In the genomic region with DNA sequence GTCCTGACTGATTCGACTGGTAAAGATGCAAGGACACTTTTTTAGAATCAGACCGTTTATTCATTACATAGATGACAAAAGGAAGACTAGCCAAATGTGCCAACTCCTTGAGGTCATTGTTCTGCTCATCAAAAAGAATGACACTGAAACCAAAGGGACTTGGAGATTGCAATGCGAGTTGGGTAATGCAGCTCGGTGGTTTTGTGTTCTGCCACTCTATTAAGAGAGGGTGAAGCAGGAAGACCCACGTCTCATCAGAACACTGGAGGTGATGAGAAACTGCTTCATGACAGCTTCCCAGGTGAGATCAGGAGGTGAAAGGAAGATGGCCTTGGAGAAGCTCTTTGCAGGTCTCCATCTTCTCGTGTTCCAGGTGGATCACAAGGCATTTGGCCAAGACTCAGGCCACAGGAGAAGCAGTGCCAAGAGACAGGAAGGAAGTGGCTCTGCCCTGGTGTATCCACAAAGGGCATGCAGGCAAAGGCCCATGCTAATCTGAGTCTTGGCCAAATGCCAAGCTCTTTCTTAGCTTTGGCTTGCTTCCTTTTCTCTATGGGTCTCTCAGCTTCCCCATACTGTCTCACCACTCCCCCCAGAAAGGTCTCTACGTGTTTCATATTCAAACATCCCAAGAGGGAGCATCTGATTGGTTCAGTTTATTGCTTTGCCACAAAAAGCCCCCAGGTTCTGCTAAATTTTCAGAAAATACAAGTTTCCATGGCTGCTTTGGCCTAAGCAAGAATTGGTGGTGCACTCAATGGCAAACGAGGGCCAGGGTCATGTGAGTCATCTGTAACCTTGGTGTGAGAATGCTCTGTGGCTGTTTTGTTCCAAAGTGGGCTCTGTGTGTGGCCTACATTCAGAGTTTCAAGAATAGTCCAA, we compare ENCODE assay signal across 10 cellular contexts. TPM values are rescaled to one million over a fixed set of nuclear protein-coding genes. Genes with fewer than 3 reads are reported as not detected.
DNase-seq lines count a peak whose midpoint lies in the region; ATAC-seq and TF ChIP-seq lines count a peak whose summit lies in the region.
"Had no signal": no experiment of that assay in that cellular context is flagged by ENCODE, and none has a peak within 500 bp of the region (broad histone marks: within the 10 kb centered on the region; RNA-seq: fewer than 3 reads in every experiment).

No MANE protein-coding gene starts in this region.

- CTCF ChIA-PET in CD8-positive, alpha-beta T cell (lab: Charles Lee): interaction anchor here (1.7 to 2.0 kb wide), 2 partner anchors 9 to 282 kb away, joined by 3 to 6 read pairs; no protein-coding TSS in a partner anchor

- DNase-seq in CD8-positive, alpha-beta T cell: peak in 4 of 7 experiments; percentile 21 to 69 (median 29)
- DNase-seq in KBM-7: peak; percentile 90
- no peak for DNase-seq in activated T-cell treated with anti-CD3 and anti-CD28 coated beads, Interleukin-2, amount 50 U/mL, for 4 hours
- DNase-seq in naive thymus-derived CD8-positive, alpha-beta T cell: peak in 7 of 10 donors; percentile 35 to 67 (median 46)
- DNase-seq in DMS53 (lab: John Stamatoyannopoulos, UW): no peak
- DNase-seq in H4 (ENCODE audit: low spot score): no peak
- no peak for DNase-seq in activated CD4-positive, CD25-positive, alpha-beta regulatory T cell treated with anti-CD3 and anti-CD28 coated beads, Interleukin-2, amount 50 U/mL, for 72 hours

- no peak for TF ChIP-seq CTCF in CD8-positive, alpha-beta T cell (IDR thresholded peaks at IDR 0.05)

- peak; percentile 18 for ATAC-seq in CD8-positive, alpha-beta T cell
- peak; percentile 50 for ATAC-seq in GM19438 (IDR thresholded peaks at IDR 0.05; ENCODE audit: low read depth, unreplicated experiment)
- ATAC-seq in activated T-cell treated with anti-CD3 and anti-CD28 coated beads, Interleukin-2, amount 50 U/mL, for 4 hours: peak; percentile 47 to 48
- ATAC-seq in naive thymus-derived CD8-positive, alpha-beta T cell: peak; percentile 22 to 47

- peaks cover 66% of the 10 kb centered on the region for H3K4me1 Mint-ChIP-seq in CD8-positive, alpha-beta T cell (ENCODE audit: low read depth)
- peaks cover 62% of the 10 kb centered on the region for H3K4me1 Mint-ChIP-seq in activated T-cell treated with anti-CD3 and anti-CD28 coated beads, Interleukin-2, amount 50 U/mL, for 4 hours (ENCODE audit: low read depth)
- H3K4me1 Mint-ChIP-seq in naive thymus-derived CD8-positive, alpha-beta T cell: peaks cover 27 to 74% (median 70%) of the 10 kb centered on the region in 4 donors

- H3K27ac ChIP-seq in CD8-positive, alpha-beta T cell (ENCODE audit: low read depth, low read length): peak overlapping the region; percentile 31

- no peaks in the 10 kb centered on the region for H3K36me3 ChIP-seq in CD8-positive, alpha-beta T cell (ENCODE audit: insufficient read depth, low read length)

- in situ Hi-C loops in KBM-7 (cut with MboI; ENCODE audit: low pct_unique_long_range_greater_than_20kb, low sequenced_read_pairs): loop anchor here (25.0 kb wide), 1 partner anchor 783 kb away; no protein-coding TSS in a partner anchor

- H3K4me3 Mint-ChIP-seq in CD8-positive, alpha-beta T cell: peak overlapping the region; percentile 49
- H3K4me3 Mint-ChIP-seq in activated T-cell treated with anti-CD3 and anti-CD28 coated beads, Interleukin-2, amount 50 U/mL, for 4 hours: peak overlapping the region; percentile 11
- H3K4me3 Mint-ChIP-seq in naive thymus-derived CD8-positive, alpha-beta T cell: peak overlapping the region; percentile 29 to 92 (median 68)

- no peaks in the 10 kb centered on the region for H3K36me3 Mint-ChIP-seq in CD8-positive, alpha-beta T cell
- H3K36me3 Mint-ChIP-seq in activated T-cell treated with anti-CD3 and anti-CD28 coated beads, Interleukin-2, amount 50 U/mL, for 4 hours (ENCODE audit: insufficient read depth): no peaks in the 10 kb centered on the region
- H3K36me3 Mint-ChIP-seq in naive thymus-derived CD8-positive, alpha-beta T cell: no peaks in the 10 kb centered on the region
- H3K36me3 Mint-ChIP-seq: brain had no signal

- peaks cover 54% of the 10 kb centered on the region for H3K4me1 ChIP-seq in CD8-positive, alpha-beta T cell (ENCODE audit: insufficient read depth, low read length)

- peak overlapping the region; percentile 8 for H3K4me3 ChIP-seq in CD8-positive, alpha-beta T cell (ENCODE audit: low read depth, low read length)

- POLR2A ChIA-PET in CD8-positive, alpha-beta T cell (lab: Charles Lee): interaction anchor here (0.6 to 1.0 kb wide), 2 partner anchors 97 to 220 kb away, joined by 3 to 4 read pairs; no protein-coding TSS in a partner anchor
- POLR2A ChIA-PET in naive thymus-derived CD8-positive, alpha-beta T cell (lab: Charles Lee): interaction anchor here (0.6 to 5.2 kb wide), 7 partner anchors 9 to 370 kb away, joined by 3 to 39 read pairs (median 5); partner anchors contain the start of genes BACH1, LTN1 and USP16

- H3K27me3 ChIP-seq in CD8-positive, alpha-beta T cell (ENCODE audit: insufficient read depth, low read length): no peaks in the 10 kb centered on the region

- intact Hi-C loops in CD8-positive, alpha-beta T cell (cut with DNase I, micrococcal nuclease): loop anchor here in 1 of 2 experiments (5.0 kb wide), 1 partner anchor 118 kb away; no protein-coding TSS in a partner anchor

- no peaks in the 10 kb centered on the region for H3K9me3 ChIP-seq in CD8-positive, alpha-beta T cell (ENCODE audit: low read length)

- no peaks in the 10 kb centered on the region for H3K9me3 Mint-ChIP-seq in CD8-positive, alpha-beta T cell
- peaks cover 4% of the 10 kb centered on the region for H3K9me3 Mint-ChIP-seq in activated T-cell treated with anti-CD3 and anti-CD28 coated beads, Interleukin-2, amount 50 U/mL, for 4 hours
- H3K9me3 Mint-ChIP-seq in naive thymus-derived CD8-positive, alpha-beta T cell: peaks cover 0 to 3% (median 0%) of the 10 kb centered on the region in 9 donors
- H3K9me3 Mint-ChIP-seq: brain had no signal

- no peaks in the 10 kb centered on the region for H3K27me3 Mint-ChIP-seq in CD8-positive, alpha-beta T cell (ENCODE audit: low read depth)
- no peaks in the 10 kb centered on the region for H3K27me3 Mint-ChIP-seq in activated T-cell treated with anti-CD3 and anti-CD28 coated beads, Interleukin-2, amount 50 U/mL, for 4 hours (ENCODE audit: low read depth)
- no peaks in the 10 kb centered on the region for H3K27me3 Mint-ChIP-seq in naive thymus-derived CD8-positive, alpha-beta T cell

- peak overlapping the region; percentile 93 for H3K27ac Mint-ChIP-seq in CD8-positive, alpha-beta T cell
- peak overlapping the region; percentile 78 to 96 (median 94) for H3K27ac Mint-ChIP-seq in naive thymus-derived CD8-positive, alpha-beta T cell

RNA-seq across cellular contexts. Expression of gene CCT8, which starts 5.7 kb away (rescaled TPM):
- 100 to 1,000 TPM; 104 to 116 TPM for total RNA-seq in CD8-positive, alpha-beta T cell
- 100 to 1,000 TPM; 417 to 558 (median 510) TPM for total RNA-seq in activated T-cell treated with anti-CD3 and anti-CD28 coated beads, Interleukin-2, amount 50 U/mL, for 4 hours
- total RNA-seq in naive thymus-derived CD8-positive, alpha-beta T cell: 100 to 1,000 TPM; 145 to 148 TPM
- 100 to 1,000 TPM; 130 to 182 (median 168) TPM for polyA plus RNA-seq in naive thymus-derived CD8-positive, alpha-beta T cell
- 334 and 412 TPM in 2 replicates for total RNA-seq in H4 (2014; rRNA removed; shearing (Covaris generic))

RNA-seq across cellular contexts. Expression of gene MAP3K7CL, which starts 51.3 kb away (rescaled TPM):
- 1 to 10 TPM; 2.3 to 2.9 TPM for total RNA-seq in CD8-positive, alpha-beta T cell
- 1 to 10 TPM in 2 of 3 donors, under 1 TPM in 1; 0.96 to 1.4 (median 1.3) TPM for total RNA-seq in activated T-cell treated with anti-CD3 and anti-CD28 coated beads, Interleukin-2, amount 50 U/mL, for 4 hours
- 10 to 100 TPM; 13.1 to 13.5 TPM for total RNA-seq in naive thymus-derived CD8-positive, alpha-beta T cell
- 1 to 10 TPM; 2.6 to 6.5 (median 5.4) TPM for polyA plus RNA-seq in naive thymus-derived CD8-positive, alpha-beta T cell
- 2.9 and 4.0 TPM in 2 replicates for total RNA-seq in H4 (2014; rRNA removed; shearing (Covaris generic))
- total RNA-seq: H1 had no signal
- polyA plus RNA-seq: H1 had no signal

RNA-seq across cellular contexts. Expression of gene USP16, which starts 54.7 kb away (rescaled TPM):
- 10 to 100 TPM; 84.8 to 91.2 TPM for total RNA-seq in CD8-positive, alpha-beta T cell
- total RNA-seq in activated T-cell treated with anti-CD3 and anti-CD28 coated beads, Interleukin-2, amount 50 U/mL, for 4 hours: 10 to 100 TPM; 54.7 to 61.1 (median 58.0) TPM
- 10 to 100 TPM; 62.0 to 62.6 TPM for total RNA-seq in naive thymus-derived CD8-positive, alpha-beta T cell
- polyA plus RNA-seq in naive thymus-derived CD8-positive, alpha-beta T cell: 10 to 100 TPM; 20.0 to 21.9 (median 20.6) TPM
- 43.6 and 45.7 TPM in 2 replicates for total RNA-seq in H4 (2014; rRNA removed; shearing (Covaris generic))

RNA-seq across cellular contexts. Expression of gene RWDD2B, which starts 60.0 kb away (rescaled TPM):
- 1 to 10 TPM in 1 of 2 experiments, under 1 TPM in 1; 0.97 to 1.2 TPM for total RNA-seq in CD8-positive, alpha-beta T cell
- 1 to 10 TPM; 6.9 to 8.5 (median 7.0) TPM for total RNA-seq in activated T-cell treated with anti-CD3 and anti-CD28 coated beads, Interleukin-2, amount 50 U/mL, for 4 hours
- 1 to 10 TPM; 6.2 to 8.6 TPM for total RNA-seq in naive thymus-derived CD8-positive, alpha-beta T cell
- polyA plus RNA-seq in naive thymus-derived CD8-positive, alpha-beta T cell: 10 to 100 TPM; 12.0 to 15.7 (median 12.6) TPM
- 8.8 and 8.9 TPM in 2 replicates for total RNA-seq in H4 (2014; rRNA removed; shearing (Covaris generic))
- total RNA-seq: H1 had no signal

Comparison
In these comparisons a context has a peak if more than half of its experiments do, and no peak if none do; other contexts are left out.
1. DNase-seq: peak in CD8-positive, alpha-beta T cell (4 of 7), KBM-7 (single experiment) and naive thymus-derived CD8-positive, alpha-beta T cell (7 of 10); none in activated T-cell treated with anti-CD3 and anti-CD28 coated beads, Interleukin-2, amount 50 U/mL, for 4 hours (single experiment), DMS53 (single experiment), H4 (single experiment) and activated CD4-positive, CD25-positive, alpha-beta regulatory T cell treated with anti-CD3 and anti-CD28 coated beads, Interleukin-2, amount 50 U/mL, for 72 hours (single experiment).
2. H3K4me3 Mint-ChIP-seq: peak in every context shown above with its lines; median percentile 68 in naive thymus-derived CD8-positive, alpha-beta T cell; 49 in CD8-positive, alpha-beta T cell; 11 in activated T-cell treated with anti-CD3 and anti-CD28 coated beads, Interleukin-2, amount 50 U/mL, for 4 hours.
3. Peak in every context shown above with its lines, with median percentiles within 50 percentile points of each other: ATAC-seq.